31 cellular contexts compared by ENCODE assay signal in genomic region chr5:139732019-139732418, GRCh38.
"Had no signal": no experiment of that assay in that cellular context is flagged by ENCODE, and none has a peak within 500 bp of the region (broad histone marks: within the 10 kb centered on the region; RNA-seq: fewer than 3 reads in every experiment).

No MANE protein-coding gene starts in this region.

- FAIRE-seq: colon, frontal cortex had no signal

- H3K4me3 ChIP-seq: adrenal gland, body of pancreas had no signal

- H3K9me3 ChIP-seq: adrenal gland, body of pancreas had no signal

- H3K27me3 ChIP-seq: adrenal gland, body of pancreas had no signal

- H3K27ac ChIP-seq: adrenal gland, body of pancreas had no signal

- H3K36me3 ChIP-seq: adrenal gland, WERI-Rb-1 had no signal

- ATAC-seq: activated CD4-positive, CD25-positive, alpha-beta regulatory T cell treated with anti-CD3 and anti-CD28 coated beads, Interleukin-2, amount 50 U/mL, for 24 hours; activated CD8-positive, alpha-beta memory T cell treated with anti-CD3 and anti-CD28 coated beads, Interleukin-2, amount 10 ng/mL, durations not matched to agents 7 days and 5 days; activated CD8-positive, alpha-beta T cell treated with anti-CD3 and anti-CD28 coated beads, Interleukin-2, amount 10 ng/mL, durations not matched to agents 7 days and 5 days; activated naive CD8-positive, alpha-beta T cell treated with anti-CD3 and anti-CD28 coated beads, Interleukin-2, amount 50 U/mL, for 24 hours; body of pancreas; esophagus mucosa; T-helper 17 cell had no signal

- H3K4me1 ChIP-seq: adrenal gland had no signal

- DNase-seq: activated B cell treated with CpG ODN at 0.5 μM for 24 hours; activated CD4-positive, alpha-beta memory T cell treated with anti-CD3 and anti-CD28 coated beads for 36 hours; activated CD4-positive, alpha-beta T cell treated with anti-CD3 and anti-CD28 coated beads for 48 hours; activated CD4-positive, alpha-beta T cell treated with anti-CD3 and anti-CD28 coated beads, Interleukin-2, amount 50 U/mL, for 1 hour; activated CD8-positive, alpha-beta memory T cell treated with anti-CD3 and anti-CD28 coated beads, Interleukin-2, amount 10 ng/mL, durations not matched to agents 7 days and 5 days; activated CD8-positive, alpha-beta memory T cell treated with anti-CD3 and anti-CD28 coated beads, Interleukin-2, amount 50 U/mL, for 4 hours; activated CD8-positive, alpha-beta T cell treated with anti-CD3 and anti-CD28 coated beads, Interleukin-2, amount 10 ng/mL, durations not matched to agents 7 days and 5 days; activated effector memory CD4-positive, alpha-beta T cell treated with anti-CD3 and anti-CD28 coated beads, Interleukin-2, amount 50 U/mL, for 16 hours; activated naive CD4-positive, alpha-beta T cell treated with anti-CD3 and anti-CD28 coated beads for 36 hours; activated naive CD8-positive, alpha-beta T cell treated with anti-CD3 and anti-CD28 coated beads for 36 hours; activated naive CD8-positive, alpha-beta T cell treated with anti-CD3 and anti-CD28 coated beads, Interleukin-2, amount 50 U/mL, for 24 hours; activated T-cell treated with anti-CD3 and anti-CD28 coated beads, Interleukin-2, amount 50 U/mL, for 1 hour; activated T-cell treated with anti-CD3 and anti-CD28 coated beads, Interleukin-2, amount 50 U/mL, for 48 hours; adrenal gland; amygdala; aorta; body of pancreas; caudate nucleus; cortex of kidney; dermis blood vessel endothelial cell; effector memory CD4-positive, alpha-beta T cell; endodermal cell; foreskin fibroblast; T-helper 1 cell; T-helper 17 cell; T1000; WERI-Rb-1 had no signal
